In genomic region chr3:100044369-100044768, GRCh38 we compare ENCODE assay signal across 10 cellular contexts.
DNase-seq lines count a peak whose midpoint lies in the region; ATAC-seq and TF ChIP-seq lines count a peak whose summit lies in the region.
"Had no signal": no experiment of that assay in that cellular context is flagged by ENCODE, and none has a peak within 500 bp of the region (broad histone marks: within the 10 kb centered on the region; RNA-seq: fewer than 3 reads in every experiment).

No MANE protein-coding gene starts in this region.

- in situ Hi-C loops in ACHN (cut with HindIII; ENCODE audit: low pct_ligation_motif_present, low pct_unique_long_range_greater_than_20kb, low sequenced_read_pairs) = no loop called here

- no peak overlapping the region for H3K4me3 ChIP-seq in breast epithelium

- H3K4me1 Mint-ChIP-seq in dendritic cell treated with granulocyte-macrophage colony-stimulating factor and Interleukin-4, amounts not matched to agents 40 ng/mL and 50 ng/mL, for 4 days (ENCODE audit: low read depth) = peaks cover 53% of the 10 kb centered on the region

- H3K4me3 Mint-ChIP-seq in dendritic cell treated with granulocyte-macrophage colony-stimulating factor and Interleukin-4, amounts not matched to agents 40 ng/mL and 50 ng/mL, for 4 days = no peak overlapping the region
- H3K4me3 Mint-ChIP-seq: brain had no signal

- intact Hi-C loops in dendritic cell treated with granulocyte-macrophage colony-stimulating factor and Interleukin-4, amounts not matched to agents 40 ng/mL and 50 ng/mL, for 4 days (cut with micrococcal nuclease) = loop anchor here (5.0 kb wide), 1 partner anchor 167 kb away; no protein-coding TSS in a partner anchor
- intact Hi-C loops in breast epithelium (cut with DNase I; ENCODE audit: low total_unique reads) = no loop called here

- no peaks in the 10 kb centered on the region for H3K9me3 ChIP-seq in breast epithelium
- H3K9me3 ChIP-seq: neutrophil had no signal

- TF ChIP-seq POLR2A in breast epithelium (IDR thresholded peaks at IDR 0.05) = no peak

- no peaks in the 10 kb centered on the region for H3K9me3 Mint-ChIP-seq in dendritic cell treated with granulocyte-macrophage colony-stimulating factor and Interleukin-4, amounts not matched to agents 40 ng/mL and 50 ng/mL, for 4 days
- H3K9me3 Mint-ChIP-seq: brain had no signal

- no peaks in the 10 kb centered on the region for H3K36me3 Mint-ChIP-seq in dendritic cell treated with granulocyte-macrophage colony-stimulating factor and Interleukin-4, amounts not matched to agents 40 ng/mL and 50 ng/mL, for 4 days (ENCODE audit: low read depth)
- H3K36me3 Mint-ChIP-seq: brain had no signal

- no peaks in the 10 kb centered on the region for H3K36me3 ChIP-seq in breast epithelium
- H3K36me3 ChIP-seq: neutrophil had no signal

- ATAC-seq in HG03457 (IDR thresholded peaks at IDR 0.05; ENCODE audit: unreplicated experiment) = peak; percentile 58

- peak; percentile 86 for DNase-seq in CD1c-positive myeloid dendritic cell (ENCODE audit: extremely low spot score)
- peak; percentile 51 for DNase-seq in GM20000 (ENCODE audit: low spot score)
- DNase-seq in NK-92 treated with Interleukin-12 subunit alpha and Interleukin-12 subunit beta, amount 100 ng/mL, for 24 hours (lab: John Stamatoyannopoulos, UW) = no peak
- no peak for DNase-seq in breast epithelium (ENCODE audit: low spot score in 2 of 2)
- no peak for DNase-seq in ACHN
- no peak for DNase-seq in amniotic stem cell (lab: John Stamatoyannopoulos, UW)

- TF ChIP-seq CTCF in GM20000 (IDR thresholded peaks at IDR 0.05; ENCODE audit: extremely low read depth, missing control alignments) (no peak), breast epithelium (IDR thresholded peaks at IDR 0.05) (no peak)

- peak overlapping the region; percentile 74 for H3K27ac Mint-ChIP-seq in dendritic cell treated with granulocyte-macrophage colony-stimulating factor and Interleukin-4, amounts not matched to agents 40 ng/mL and 50 ng/mL, for 4 days

- no peaks in the 10 kb centered on the region for H3K27me3 Mint-ChIP-seq in dendritic cell treated with granulocyte-macrophage colony-stimulating factor and Interleukin-4, amounts not matched to agents 40 ng/mL and 50 ng/mL, for 4 days

- H3K27ac ChIP-seq in breast epithelium = no peak overlapping the region
- H3K27ac ChIP-seq: neutrophil had no signal

- no peaks in the 10 kb centered on the region for H3K27me3 ChIP-seq in breast epithelium
- H3K27me3 ChIP-seq: neutrophil had no signal

- H3K4me1 ChIP-seq in breast epithelium = peaks cover 0 to 7% of the 10 kb centered on the region in 2 donors

Comparison
In these comparisons a context has a peak if more than half of its experiments do, and no peak if none do; other contexts are left out.
1. DNase-seq: peak in CD1c-positive myeloid dendritic cell (single experiment) and GM20000 (single experiment); none in NK-92 treated with Interleukin-12 subunit alpha and Interleukin-12 subunit beta, amount 100 ng/mL, for 24 hours (single experiment), breast epithelium (0 of 2), ACHN (single experiment) and amniotic stem cell (single experiment).